ENCODE assay signal across 8 cellular contexts in genomic region chr14:65164068-65164824, GRCh38.
A peak's percentile ranks its signal among the peaks of the same experiment; 100 is the strongest.
DNase-seq lines count a peak whose midpoint lies in the region; ATAC-seq and TF ChIP-seq lines count a peak whose summit lies in the region.

No MANE protein-coding gene starts in this region.

- H3K27ac ChIP-seq in CD4-positive, CD25-positive, alpha-beta regulatory T cell (ENCODE audit: insufficient read depth, low read length, poor library complexity, severe bottlenecking) = no peak overlapping the region
- H3K27ac ChIP-seq in left ventricle myocardium inferior (replicated peaks) = no peak overlapping the region

- H3K9me3 ChIP-seq in CD4-positive, CD25-positive, alpha-beta regulatory T cell (ENCODE audit: control insufficient read depth in 2 of 2, low read length in 2 of 2) = no peaks in the 10 kb centered on the region
- no peaks in the 10 kb centered on the region for H3K9me3 ChIP-seq in left ventricle myocardium inferior (replicated peaks)

- H3K27me3 Mint-ChIP-seq in CD4-positive, CD25-positive, alpha-beta regulatory T cell = no peaks in the 10 kb centered on the region

- intact Hi-C loops in left ventricle myocardium inferior (cut with micrococcal nuclease) = loop anchor here (10.0 kb wide), 1 partner anchor 661 kb away; no protein-coding TSS in a partner anchor

- no peaks in the 10 kb centered on the region for H3K27me3 ChIP-seq in CD4-positive, CD25-positive, alpha-beta regulatory T cell (ENCODE audit: control insufficient read depth, insufficient read depth, low read length)
- H3K27me3 ChIP-seq in left ventricle myocardium inferior (ENCODE audit: low read depth) = peaks cover 2% of the 10 kb centered on the region

- H3K4me3 ChIP-seq in CD4-positive, CD25-positive, alpha-beta regulatory T cell (ENCODE audit: low read depth, low read length) = no peak overlapping the region
- H3K4me3 ChIP-seq in left ventricle myocardium inferior = no peak overlapping the region

- H3K9me3 Mint-ChIP-seq in CD4-positive, CD25-positive, alpha-beta regulatory T cell = no peaks in the 10 kb centered on the region

- no peaks in the 10 kb centered on the region for H3K36me3 Mint-ChIP-seq in CD4-positive, CD25-positive, alpha-beta regulatory T cell

- no peaks in the 10 kb centered on the region for H3K36me3 ChIP-seq in CD4-positive, CD25-positive, alpha-beta regulatory T cell (ENCODE audit: control insufficient read depth, insufficient read depth, low read length)
- H3K36me3 ChIP-seq in left ventricle myocardium inferior = no peaks in the 10 kb centered on the region

- H3K4me3 Mint-ChIP-seq in CD4-positive, CD25-positive, alpha-beta regulatory T cell = peak overlapping the region in 1 of 4 donors; percentile 67

- H3K4me1 Mint-ChIP-seq in CD4-positive, CD25-positive, alpha-beta regulatory T cell = peaks cover 0 to 8% (median 2%) of the 10 kb centered on the region in 4 donors

- H3K27ac Mint-ChIP-seq in CD4-positive, CD25-positive, alpha-beta regulatory T cell = peak overlapping the region in 1 of 3 donors; percentile 46

- ATAC-seq in CD4-positive, CD25-positive, alpha-beta regulatory T cell (ENCODE audit: low read depth in 2 of 2) = peak; percentile 53 to 66
- no peak for ATAC-seq in HG03159 (IDR thresholded peaks at IDR 0.05; ENCODE audit: unreplicated experiment)

- H3K4me1 ChIP-seq in CD4-positive, CD25-positive, alpha-beta regulatory T cell (ENCODE audit: control insufficient read depth, insufficient read depth, low read length, poor library complexity, severe bottlenecking) = no peaks in the 10 kb centered on the region
- H3K4me1 ChIP-seq in left ventricle myocardium inferior = peaks cover 3% of the 10 kb centered on the region

- DNase-seq in CD4-positive, CD25-positive, alpha-beta regulatory T cell = peak in 2 of 3 donors; percentile 58 to 72
- peak; percentile 29 for DNase-seq in H4 (ENCODE audit: low spot score)
- peak; percentile 44 to 73 for DNase-seq in NCI-H526 (lab: John Stamatoyannopoulos, UW)
- peak; percentile 32 for DNase-seq in activated naive CD4-positive, alpha-beta T cell treated with anti-CD3 and anti-CD28 coated beads, Interleukin-2, amount 50 U/mL, for 16 hours
- no peak for DNase-seq in left ventricle myocardium inferior
- peak; percentile 21 to 49 for DNase-seq in stimulated activated CD4-positive, alpha-beta T cell treated with anti-CD3 and anti-CD28 coated beads, Interleukin-2, amount 100 ng/mL, for 24 hours
- DNase-seq in NCI-H1048 (lab: John Stamatoyannopoulos, UW) = no peak

- TF ChIP-seq CTCF in left ventricle myocardium inferior (IDR thresholded peaks at IDR 0.05; ENCODE audit: borderline replicate concordance) = peak; percentile 76

Comparison
In these comparisons a context has a peak if more than half of its experiments do, and no peak if none do; other contexts are left out.
1. DNase-seq: peak in CD4-positive, CD25-positive, alpha-beta regulatory T cell (2 of 3), H4 (single experiment), NCI-H526 (2 of 2), activated naive CD4-positive, alpha-beta T cell treated with anti-CD3 and anti-CD28 coated beads, Interleukin-2, amount 50 U/mL, for 16 hours (single experiment) and stimulated activated CD4-positive, alpha-beta T cell treated with anti-CD3 and anti-CD28 coated beads, Interleukin-2, amount 100 ng/mL, for 24 hours (2 of 2); none in left ventricle myocardium inferior (single experiment) and NCI-H1048 (single experiment).